8 cellular contexts compared by ENCODE assay signal in genomic region chr19:12696366-12697335, GRCh38. TPM values are rescaled to one million over a fixed set of nuclear protein-coding genes. Genes with fewer than 3 reads are reported as not detected.
DNase-seq lines count a peak whose midpoint lies in the region; ATAC-seq and TF ChIP-seq lines count a peak whose summit lies in the region.

Gene FBXW9, minus strand, starts transcription at chr19:12696631. Its CDS starts 50 bp downstream, at chr19:12696581.

- peak; percentile 74 for ATAC-seq in HG03135 (IDR thresholded peaks at IDR 0.05; ENCODE audit: unreplicated experiment)

- no peaks in the 10 kb centered on the region for H3K27me3 ChIP-seq in breast epithelium

- TF ChIP-seq CTCF in 22Rv1 (IDR thresholded peaks at IDR 0.05) = no peak
- TF ChIP-seq CTCF in WI38 (IDR thresholded peaks at IDR 0.05; ENCODE audit: low read depth, low read length) = no peak
- no peak for TF ChIP-seq CTCF in breast epithelium (IDR thresholded peaks at IDR 0.05)

- peaks cover 4 to 5% of the 10 kb centered on the region in 2 donors for H3K4me1 ChIP-seq in breast epithelium

- DNase-seq in NCI-H2227 (lab: John Stamatoyannopoulos, UW; ENCODE audit: unreplicated experiment) (peak; percentile 94), breast epithelium (ENCODE audit: low spot score in 2 of 2) (peak; percentile 96 to 98), iPS-NIHi11 (ENCODE audit: low spot score) (peak; percentile 99)

- TF ChIP-seq POLR2A in GM18526 (IDR thresholded peaks at IDR 0.05; ENCODE audit: extremely low read depth, insufficient read length) = peak; percentile 68
- TF ChIP-seq POLR2A in breast epithelium (IDR thresholded peaks at IDR 0.05) = no peak

- H3K4me3 ChIP-seq in WI38 (ENCODE audit: low read depth, low read length) = peak within 1 kb of the TSS; percentile 87
- peak within 1 kb of the TSS; percentile 82 to 94 (median 88) for H3K4me3 ChIP-seq in breast epithelium
- H3K4me3 ChIP-seq in skin epidermis = peak within 1 kb of the TSS; percentile 62 to 99 (median 84)

- intact Hi-C loops in breast epithelium (cut with DNase I; ENCODE audit: low total_unique reads) = no loop called here

- H3K36me3 ChIP-seq in breast epithelium = peaks cover 11% of the 10 kb centered on the region

- H3K27ac ChIP-seq in 22Rv1 = peak within 1 kb of the TSS; percentile 78
- H3K27ac ChIP-seq in breast epithelium = peak within 1 kb of the TSS; percentile 83 to 88
- H3K27ac ChIP-seq in skin epidermis = peak within 1 kb of the TSS in 20 of 21 experiments; percentile 20 to 90 (median 82)

- no peaks in the 10 kb centered on the region for H3K9me3 ChIP-seq in breast epithelium

RNA-seq across cellular contexts. Expression of gene FBXW9, which starts in this region (rescaled TPM):
- total RNA-seq in breast epithelium = 10 to 100 TPM in 1 of 3 donors, 1 to 10 TPM in 2; 4.8 to 13.8 (median 8.5) TPM

Comparison
In these comparisons a context has a peak if more than half of its experiments do, and no peak if none do; other contexts are left out.
1. Peak in every context shown above with its lines: DNase-seq, ATAC-seq, H3K4me3 ChIP-seq and H3K27ac ChIP-seq.